14 cellular contexts compared by ENCODE assay signal in genomic region chr12:29350080-29350479, GRCh38. TPM values are rescaled to one million over a fixed set of nuclear protein-coding genes. Genes with fewer than 3 reads are reported as not detected.
DNase-seq lines count a peak whose midpoint lies in the region; ATAC-seq and TF ChIP-seq lines count a peak whose summit lies in the region.
"Had no signal": no experiment of that assay in that cellular context is flagged by ENCODE, and none has a peak within 500 bp of the region (broad histone marks: within the 10 kb centered on the region; RNA-seq: fewer than 3 reads in every experiment).

No MANE protein-coding gene starts in this region.

- no peak overlapping the region for H3K4me3 ChIP-seq in AG10803 (ENCODE audit: low read length)
- H3K4me3 ChIP-seq in SK-N-MC = no peak overlapping the region
- H3K4me3 ChIP-seq in fibroblast of villous mesenchyme (ENCODE audit: low read depth, low read length) = no peak overlapping the region
- no peak overlapping the region for H3K4me3 ChIP-seq in upper lobe of right lung
- no peak overlapping the region for H3K4me3 ChIP-seq in left lung
- H3K4me3 ChIP-seq: coronary artery, upper lobe of left lung had no signal

- DNase-seq in AG10803 (ENCODE audit: low read depth) (peak; percentile 74), HS-5 (ENCODE audit: low read depth) (peak; percentile 14), SK-N-MC (ENCODE audit: low read depth, low spot score) (peak; percentile 66), fibroblast of villous mesenchyme (ENCODE audit: low read depth) (peak; percentile 72), NCI-H1436 (lab: John Stamatoyannopoulos, UW) (no peak), upper lobe of right lung (no peak), left lung (no peak)
- DNase-seq: Caco-2, H9, occipital lobe, upper lobe of left lung had no signal

- H3K4me1 ChIP-seq in upper lobe of right lung (no peaks in the 10 kb centered on the region), left lung (peaks cover 0 to 3% of the 10 kb centered on the region in 2 donors)
- H3K4me1 ChIP-seq: Caco-2, upper lobe of left lung had no signal

- no peaks in the 10 kb centered on the region for H3K27me3 ChIP-seq in upper lobe of right lung
- no peaks in the 10 kb centered on the region for H3K27me3 ChIP-seq in left lung
- H3K27me3 ChIP-seq: upper lobe of left lung had no signal

- intact Hi-C loops in upper lobe of right lung (cut with DNase I) = no loop called here
- intact Hi-C loops in left lung (cut with DNase I) = no loop called here

- H3K9me3 ChIP-seq in SK-N-MC (ENCODE audit: low read depth, low read length) = no peaks in the 10 kb centered on the region
- no peaks in the 10 kb centered on the region for H3K9me3 ChIP-seq in upper lobe of right lung
- H3K9me3 ChIP-seq in left lung = no peaks in the 10 kb centered on the region
- H3K9me3 ChIP-seq: Caco-2, upper lobe of left lung had no signal

- H3K9ac ChIP-seq in SK-N-MC (ENCODE audit: insufficient read length) = no peak overlapping the region

- ATAC-seq in GM21515 (IDR thresholded peaks at IDR 0.05; ENCODE audit: unreplicated experiment) (no peak), upper lobe of right lung (no peak), left lung (no peak)
- ATAC-seq: activated T-helper 17 cell treated with anti-CD3 and anti-CD28 coated beads, Interleukin-2, amount 50 U/mL, for 72 hours had no signal

- H3K27ac ChIP-seq in SK-N-MC (no peak overlapping the region), upper lobe of right lung (no peak overlapping the region), left lung (no peak overlapping the region)
- H3K27ac ChIP-seq: coronary artery, upper lobe of left lung had no signal

- H3K36me3 ChIP-seq in SK-N-MC (ENCODE audit: insufficient read depth, low read length) (peaks cover 35% of the 10 kb centered on the region), upper lobe of right lung (peaks cover 31% of the 10 kb centered on the region), left lung (peaks cover 0 to 60% of the 10 kb centered on the region in 2 donors)

- no peak for TF ChIP-seq CTCF in AG10803 (conservative IDR thresholded peaks at IDR 0.05; ENCODE audit: low read length)
- TF ChIP-seq CTCF in fibroblast of villous mesenchyme (IDR thresholded peaks at IDR 0.05; ENCODE audit: insufficient read depth, low read depth, low read length) = no peak
- TF ChIP-seq CTCF in upper lobe of right lung (IDR thresholded peaks at IDR 0.05) = no peak
- TF ChIP-seq CTCF in left lung (IDR thresholded peaks at IDR 0.05) = no peak

RNA-seq across cellular contexts. Expression of gene ERGIC2, which starts 30.9 kb away (rescaled TPM):
- 34.5 and 90.7 TPM in 2 replicates for total RNA-seq in fibroblast of villous mesenchyme
- total RNA-seq in upper lobe of right lung = 64.0 TPM
- 10 to 100 TPM; 78.5 to 83.6 TPM for total RNA-seq in left lung

Comparison
In these comparisons a context has a peak if more than half of its experiments do, and no peak if none do; other contexts are left out.
1. DNase-seq: peak in AG10803 (single experiment), HS-5 (single experiment), SK-N-MC (single experiment) and fibroblast of villous mesenchyme (single experiment); none in NCI-H1436 (single experiment), upper lobe of right lung (single experiment) and left lung (0 of 2).